Comparison of ENCODE assay signal across 18 cellular contexts in the genomic region with DNA sequence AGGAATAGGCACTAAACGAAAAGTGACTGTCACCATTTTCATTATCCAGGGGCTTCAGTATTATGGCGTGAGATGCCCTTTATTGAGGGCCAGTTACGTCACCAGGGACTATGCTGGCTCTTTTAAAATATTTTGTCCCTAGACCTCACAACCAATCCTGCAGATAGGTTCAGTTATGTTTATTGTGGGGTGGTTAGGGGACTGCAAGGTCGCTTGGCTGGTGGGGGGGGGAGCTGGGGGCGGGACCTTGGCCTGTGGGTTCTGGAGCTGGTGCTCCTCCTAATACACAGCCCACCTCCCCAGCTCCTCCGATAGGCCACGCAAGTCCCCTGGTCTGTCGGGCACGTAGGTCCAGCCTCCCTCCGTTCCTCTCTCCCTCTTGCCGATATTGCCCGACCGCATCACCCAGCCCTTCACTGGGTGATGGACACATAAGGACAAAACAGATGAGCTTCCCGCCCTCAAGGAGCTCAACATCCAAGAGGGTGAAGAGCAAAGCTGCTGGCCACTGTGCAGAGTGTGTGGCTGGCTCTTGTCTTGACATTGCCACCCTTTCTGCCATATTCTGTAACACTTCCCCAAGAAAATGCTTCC.
DNase-seq lines count a peak whose midpoint lies in the region; ATAC-seq, FAIRE-seq and TF ChIP-seq lines count a peak whose summit lies in the region.
"Had no signal": no experiment of that assay in that cellular context is flagged by ENCODE, and none has a peak within 500 bp of the region (broad histone marks: within the 10 kb centered on the region; RNA-seq: fewer than 3 reads in every experiment).

No MANE protein-coding gene starts in this region.

- BruUV-seq in HepG2 (replicated peaks; lab: Mats Ljungman, UMichigan) (no TSS peak), mammary epithelial cell (replicated peaks; lab: Mats Ljungman, UMichigan) (no TSS peak)

- H3K4me1 ChIP-seq in right lobe of liver (no peaks in the 10 kb centered on the region), HepG2 (ENCODE audit: insufficient read depth, low read length) (no peaks in the 10 kb centered on the region), sigmoid colon (no peaks in the 10 kb centered on the region), mammary epithelial cell (ENCODE audit: insufficient read depth, low read length) (no peaks in the 10 kb centered on the region)

- ATAC-seq in right lobe of liver (no peak), HepG2 (no peak)

- no peaks in the 10 kb centered on the region for H3K79me2 ChIP-seq in HepG2 (ENCODE audit: insufficient read depth, low read length)
- no peaks in the 10 kb centered on the region for H3K79me2 ChIP-seq in mammary epithelial cell (ENCODE audit: insufficient read depth, low read length)

- in situ Hi-C loops in HepG2 (cut with HindIII; ENCODE audit: extremely low pct_ligation_motif_present, low pct_unique_long_range_greater_than_20kb): no loop called here
- in situ Hi-C loops in mammary epithelial cell (cut with MboI; ENCODE audit: low sequenced_read_pairs in 2 of 2): no loop called here

- no peak for FAIRE-seq in HepG2 (lab: Jason Lieb, UNC)
- FAIRE-seq: H54 had no signal

- WGBS in right lobe of liver (ENCODE audit: insufficient coverage, low coverage, low lambda C conversion rate, missing lambda C conversion rate): 87% methylated on average over 6 of the region's 14 CpGs
- WGBS in HepG2 (ENCODE audit: low lambda C conversion rate): 52% methylated on average over 13 of the region's 14 CpGs
- 85 to 91% methylated on average over 14 of the region's 14 CpGs for WGBS in sigmoid colon, 2 donors
- 70% methylated on average over 12 of the region's 14 CpGs for WGBS in mammary epithelial cell (ENCODE audit: low coverage, missing lambda C conversion rate)

- no peak overlapping the region for H3K4me3 Mint-ChIP-seq in chondrocyte (ENCODE audit: unreplicated experiment)

- no peak overlapping the region for H3K27ac ChIP-seq in right lobe of liver
- H3K27ac ChIP-seq in HepG2 (ENCODE audit: extremely low read length, insufficient read depth, low read length): no peak overlapping the region
- no peak overlapping the region for H3K27ac ChIP-seq in sigmoid colon
- no peak overlapping the region for H3K27ac ChIP-seq in mammary epithelial cell (ENCODE audit: insufficient read depth, low read depth, low read length)
- H3K27ac ChIP-seq: C4-2B, KMS-11 had no signal

- H3K36me3 Mint-ChIP-seq in chondrocyte (ENCODE audit: low read depth): no peaks in the 10 kb centered on the region

- intact Hi-C loops in right lobe of liver (cut with DNase I) (no loop called here), HepG2 (cut with micrococcal nuclease; ENCODE audit: unreplicated experiment) (no loop called here), sigmoid colon (cut with DNase I) (no loop called here), mammary epithelial cell (cut with micrococcal nuclease) (no loop called here)

- H2AFZ ChIP-seq in HepG2 (ENCODE audit: low read length) (no peak overlapping the region), mammary epithelial cell (ENCODE audit: low read depth, low read length) (no peak overlapping the region)

- H3K4me3 ChIP-seq in right lobe of liver (no peak overlapping the region), HepG2 (replicated peaks in 1 of 3; ENCODE audit: insufficient read depth in 1 of 3, low read depth in 2 of 3, low read length in 3 of 3) (no peak overlapping the region), sigmoid colon (no peak overlapping the region), mammary epithelial cell (replicated peaks in 1 of 3; ENCODE audit: insufficient read depth in 1 of 3, low read depth in 2 of 3, low read length in 3 of 3) (no peak overlapping the region)

- TF ChIP-seq RAD21 in HepG2 (CRISPR knock-in tag; IDR thresholded peaks at IDR 0.05): no peak

- TF ChIP-seq EP300 in HepG2 (IDR thresholded peaks at IDR 0.05; ENCODE audit: low read depth in 2 of 2, low read length in 2 of 2) (no peak), HepG2 (CRISPR knock-in tag; IDR thresholded peaks at IDR 0.05; ENCODE audit: borderline replicate concordance) (no peak), sigmoid colon (IDR thresholded peaks at IDR 0.05) (no peak)

- no peak overlapping the region for H3K9ac ChIP-seq in HepG2 (ENCODE audit: insufficient read depth, low read depth, low read length)
- no peak overlapping the region for H3K9ac ChIP-seq in mammary epithelial cell (ENCODE audit: insufficient read depth, low read length)
- H3K9ac ChIP-seq: KMS-11 had no signal

- peaks cover 6% of the 10 kb centered on the region for H3K9me3 Mint-ChIP-seq in chondrocyte (ENCODE audit: low read depth)

- H3K36me3 ChIP-seq in right lobe of liver: no peaks in the 10 kb centered on the region
- H3K36me3 ChIP-seq in HepG2 (replicated peaks in 1 of 2; ENCODE audit: control insufficient read depth in 1 of 2, insufficient read depth in 2 of 2, low read length in 2 of 2): no peaks in the 10 kb centered on the region
- no peaks in the 10 kb centered on the region for H3K36me3 ChIP-seq in sigmoid colon
- no peaks in the 10 kb centered on the region for H3K36me3 ChIP-seq in mammary epithelial cell (ENCODE audit: insufficient read depth, low read length)

- H3K9me3 ChIP-seq in right lobe of liver (no peaks in the 10 kb centered on the region), HepG2 (ENCODE audit: low read length) (no peaks in the 10 kb centered on the region), sigmoid colon (no peaks in the 10 kb centered on the region), mammary epithelial cell (replicated peaks; ENCODE audit: insufficient read depth, low read length) (no peaks in the 10 kb centered on the region)

- no peaks in the 10 kb centered on the region for H4K20me1 ChIP-seq in HepG2 (ENCODE audit: insufficient read depth, low read length)
- no peaks in the 10 kb centered on the region for H4K20me1 ChIP-seq in mammary epithelial cell (ENCODE audit: insufficient read depth, low read length)

- H3K27me3 ChIP-seq in right lobe of liver: no peaks in the 10 kb centered on the region
- no peaks in the 10 kb centered on the region for H3K27me3 ChIP-seq in HepG2 (ENCODE audit: control insufficient read depth in 1 of 2, insufficient read depth in 2 of 2, low read length in 2 of 2)
- peaks cover 0 to 4% (median 0%) of the 10 kb centered on the region in 3 donors for H3K27me3 ChIP-seq in sigmoid colon
- H3K27me3 ChIP-seq in mammary epithelial cell (ENCODE audit: insufficient read depth, low read length): no peaks in the 10 kb centered on the region

- H3K4me2 ChIP-seq in HepG2 (ENCODE audit: low read depth, low read length) (no peak overlapping the region), mammary epithelial cell (ENCODE audit: insufficient read depth, low read depth, low read length) (no peak overlapping the region)
- H3K4me2 ChIP-seq: KMS-11 had no signal

- no peak overlapping the region for H3K27ac Mint-ChIP-seq in chondrocyte (ENCODE audit: unreplicated experiment)

- TF ChIP-seq POLR2A in right lobe of liver (IDR thresholded peaks at IDR 0.05) (no peak), HepG2 (IDR thresholded peaks at IDR 0.05; ENCODE audit: insufficient read depth in 1 of 2, low read depth in 2 of 2, low read length in 2 of 2) (no peak), sigmoid colon (IDR thresholded peaks at IDR 0.05) (no peak)

- H3K27me3 Mint-ChIP-seq in chondrocyte (ENCODE audit: low read depth): peaks cover 7% of the 10 kb centered on the region

- peak in 2 of 3 donors; percentile 26 to 28 for DNase-seq in right lobe of liver
- no peak for DNase-seq in HepG2 (ENCODE audit: low spot score)
- peak; percentile 4 for DNase-seq in iPS-NIHi7 (ENCODE audit: extremely low spot score)
- DNase-seq in sigmoid colon: peak; percentile 17
- no peak for DNase-seq in NCI-H524 (lab: John Stamatoyannopoulos, UW)
- DNase-seq in chondrocyte (ENCODE audit: low spot score): no peak
- DNase-seq in mammary epithelial cell: no peak
- DNase-seq: COR-L47, DMS153, NCI-H1436, NCI-H2029, NCI-H2171, NCI-H446, OCI-M1, RPMI8226 had no signal

- dilution Hi-C loops in mammary epithelial cell (cut with HindIII; ENCODE audit: low sequenced_read_pairs): no loop called here

- no peaks in the 10 kb centered on the region for H3K4me1 Mint-ChIP-seq in chondrocyte (ENCODE audit: low read depth)

- TF ChIP-seq CTCF in right lobe of liver (IDR thresholded peaks at IDR 0.05): no peak
- no peak for TF ChIP-seq CTCF in HepG2 (CRISPR knock-in tag; IDR thresholded peaks at IDR 0.05)
- no peak for TF ChIP-seq CTCF in sigmoid colon (IDR thresholded peaks at IDR 0.05)
- TF ChIP-seq CTCF in chondrocyte (IDR thresholded peaks at IDR 0.05): no peak
- no peak for TF ChIP-seq CTCF in mammary epithelial cell (conservative IDR thresholded peaks at IDR 0.05 in 1 of 2, IDR thresholded peaks at IDR 0.05 in 1 of 2; ENCODE audit: extremely low read depth in 1 of 2, insufficient read depth in 1 of 2, low read depth in 1 of 2, low read length in 2 of 2)

- CTCF ChIA-PET in HepG2 (lab: Yijun Ruan, JAX; ENCODE audit: low intra/inter-chr PET ratio, low total read pairs) (no interaction called here), mammary epithelial cell (lab: Charles Lee; ENCODE audit: low non-redundant PET) (no interaction called here)

- POLR2A ChIA-PET in HepG2 (lab: Yijun Ruan, JAX): no interaction called here

TF ChIP-seq in HepG2, 621 proteins besides CTCF, POLR2A, EP300 and RAD21:
- no peak for TF ChIP-seq MED1 (CRISPR knock-in tag; IDR thresholded peaks at IDR 0.05)
- no peak for TF ChIP-seq HDAC2 (CRISPR knock-in tag; IDR thresholded peaks at IDR 0.05)

Comparison
In these comparisons a context has a peak if more than half of its experiments do, and no peak if none do; other contexts are left out.
1. DNase-seq: peak in right lobe of liver (2 of 3), iPS-NIHi7 (single experiment) and sigmoid colon (single experiment); none in HepG2 (single experiment), NCI-H524 (0 of 2), chondrocyte (single experiment) and mammary epithelial cell (single experiment).